Comparison of ENCODE assay signal across 8 cellular contexts in genomic region chr7:44565097-44565794, GRCh38. TPM values are rescaled to one million over a fixed set of nuclear protein-coding genes. Genes with fewer than 3 reads are reported as not detected.
DNase-seq lines count a peak whose midpoint lies in the region; ATAC-seq and TF ChIP-seq lines count a peak whose summit lies in the region.

No MANE protein-coding gene starts in this region.

- H3K9me3 ChIP-seq in T-helper 17 cell (ENCODE audit: control insufficient read depth, low read length, poor library complexity, severe bottlenecking) (no peaks in the 10 kb centered on the region), left ventricle myocardium inferior (replicated peaks) (no peaks in the 10 kb centered on the region)

- H3K27me3 Mint-ChIP-seq in T-helper 17 cell, result no peaks in the 10 kb centered on the region

- peak; percentile 99 for TF ChIP-seq CTCF in left ventricle myocardium inferior (IDR thresholded peaks at IDR 0.05; ENCODE audit: borderline replicate concordance)

- H3K4me3 ChIP-seq in left ventricle myocardium inferior, result no peak overlapping the region

- intact Hi-C loops in left ventricle myocardium inferior (cut with micrococcal nuclease), result no loop called here

- H3K36me3 ChIP-seq in left ventricle myocardium inferior, result peaks cover 64% of the 10 kb centered on the region

- H3K4me1 Mint-ChIP-seq in T-helper 17 cell, result peaks cover 8% of the 10 kb centered on the region

- peak overlapping the region; percentile 92 for H3K27ac Mint-ChIP-seq in T-helper 17 cell

- H3K4me1 ChIP-seq in left ventricle myocardium inferior, result peaks cover 21% of the 10 kb centered on the region

- peak; percentile 67 for DNase-seq in CD1c-positive myeloid dendritic cell (ENCODE audit: extremely low spot score)
- peak; percentile 67 for DNase-seq in LoVo (ENCODE audit: low spot score)
- peak; percentile 36 to 66 (median 40) for DNase-seq in T-helper 17 cell
- peak; percentile 37 for DNase-seq in amniotic epithelial cell (ENCODE audit: low read depth)
- peak; percentile 67 for DNase-seq in left ventricle myocardium inferior
- peak; percentile 69 for DNase-seq in retina

- no peaks in the 10 kb centered on the region for H3K27me3 ChIP-seq in left ventricle myocardium inferior (ENCODE audit: low read depth)

- peaks cover 10% of the 10 kb centered on the region for H3K36me3 Mint-ChIP-seq in T-helper 17 cell (ENCODE audit: low read depth)

- H3K4me3 Mint-ChIP-seq in T-helper 17 cell, result no peak overlapping the region

- peak; percentile 65 for ATAC-seq in GM19372 (IDR thresholded peaks at IDR 0.05; ENCODE audit: low read depth, unreplicated experiment)
- ATAC-seq in T-helper 17 cell, result peak; percentile 90
- ATAC-seq in HG02571 (IDR thresholded peaks at IDR 0.05; ENCODE audit: unreplicated experiment), result no peak

- peak overlapping the region; percentile 40 for H3K27ac ChIP-seq in left ventricle myocardium inferior (replicated peaks)

RNA-seq across cellular contexts. Expression of gene DDX56, which starts 8.5 kb away (rescaled TPM):
- total RNA-seq in T-helper 17 cell (100 to 1,000 TPM in 1 of 2 donors, 10 to 100 TPM in 1; 95.7 to 101 TPM), left ventricle myocardium inferior (27.1 TPM)

RNA-seq across cellular contexts. Expression of gene TMED4, which starts 16.8 kb away (rescaled TPM):
- total RNA-seq in T-helper 17 cell (100 to 1,000 TPM in 1 of 2 donors, 10 to 100 TPM in 1; 99.2 to 112 TPM), left ventricle myocardium inferior (61.9 TPM)

RNA-seq across cellular contexts. Expression of gene NPC1L1, which starts 24.1 kb away (rescaled TPM):
- total RNA-seq in T-helper 17 cell (under 1 TPM in 1 of 2 donors, not detected in 1; 0.08 TPM), left ventricle myocardium inferior (0.19 TPM)

RNA-seq across cellular contexts. Expression of gene OGDH, which starts 41.2 kb away (rescaled TPM):
- 100 to 1,000 TPM; 130 to 134 TPM for total RNA-seq in T-helper 17 cell
- 677 TPM for total RNA-seq in left ventricle myocardium inferior
